In the genomic region with DNA sequence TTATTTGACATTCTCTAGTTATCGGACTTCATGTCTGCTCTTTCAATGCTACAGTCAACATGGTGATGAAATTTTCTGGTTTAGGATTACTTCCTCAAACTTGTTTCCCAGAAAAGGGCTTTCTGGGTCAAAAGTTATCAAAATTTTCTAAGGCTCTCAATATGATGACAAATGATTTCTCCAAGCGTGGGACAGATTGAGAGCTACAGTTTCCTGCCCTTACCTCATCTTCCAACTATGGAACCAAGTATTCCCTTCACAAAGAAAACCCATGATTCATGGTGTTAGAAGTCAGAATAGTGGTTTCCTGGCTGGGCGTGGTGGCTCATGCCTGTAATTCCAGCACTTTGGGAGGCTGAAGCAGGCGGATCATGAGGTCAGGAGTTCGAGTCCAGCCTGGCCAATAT, we compare ENCODE assay signal across 10 cellular contexts. TPM values are rescaled to one million over a fixed set of nuclear protein-coding genes. Genes with fewer than 3 reads are reported as not detected.
DNase-seq lines count a peak whose midpoint lies in the region; ATAC-seq and TF ChIP-seq lines count a peak whose summit lies in the region.
"Had no signal": no experiment of that assay in that cellular context is flagged by ENCODE, and none has a peak within 500 bp of the region (broad histone marks: within the 10 kb centered on the region; RNA-seq: fewer than 3 reads in every experiment).

No MANE protein-coding gene starts in this region.

- no peaks in the 10 kb centered on the region for H3K36me3 Mint-ChIP-seq in activated CD4-positive, alpha-beta memory T cell treated with anti-CD3 and anti-CD28 coated beads for 36 hours

- CTCF ChIA-PET in AG04450 (lab: Charles Lee) = interaction anchor here (0.6 to 1.5 kb wide), 3 partner anchors 12 to 680 kb away, joined by 3 to 7 read pairs (median 6); no protein-coding TSS in a partner anchor
- CTCF ChIA-PET in activated CD4-positive, alpha-beta memory T cell treated with anti-CD3 and anti-CD28 coated beads for 36 hours (lab: Charles Lee) = no interaction called here

- intact Hi-C loops in ascending aorta (cut with DNase I) = loop anchor here (2.0 to 10.0 kb wide), 2 partner anchors 17 to 685 kb away; a partner anchor contains a TSS
- intact Hi-C loops in activated CD4-positive, alpha-beta memory T cell treated with anti-CD3 and anti-CD28 coated beads for 36 hours (cut with micrococcal nuclease) = no loop called here

- TF ChIP-seq CTCF in AG04450 (IDR thresholded peaks at IDR 0.05; ENCODE audit: low read depth, low read length) (no peak), ascending aorta (IDR thresholded peaks at IDR 0.05) (no peak)

- ATAC-seq in HG02798 (IDR thresholded peaks at IDR 0.05; ENCODE audit: poor library complexity, unreplicated experiment) = no peak
- ATAC-seq in HG02623 (IDR thresholded peaks at IDR 0.05; ENCODE audit: unreplicated experiment) = no peak

- POLR2A ChIA-PET in AG04450 (lab: Yijun Ruan, JAX) = no interaction called here
- POLR2A ChIA-PET in activated CD4-positive, alpha-beta memory T cell treated with anti-CD3 and anti-CD28 coated beads for 36 hours (lab: Charles Lee) = interaction anchor here (1.5 kb wide), 1 partner anchor 10 kb away, joined by 3 read pairs; no protein-coding TSS in a partner anchor

- H3K27ac ChIP-seq in AG04450 (ENCODE audit: low read depth, low read length) (peak overlapping the region; percentile 52), ascending aorta (peak overlapping the region; percentile 70 to 87)
- H3K27ac ChIP-seq: parathyroid adenoma had no signal

- H3K9me3 ChIP-seq in AG04450 (ENCODE audit: control insufficient read depth, insufficient read depth, low read length) = peaks cover 42% of the 10 kb centered on the region
- no peaks in the 10 kb centered on the region for H3K9me3 ChIP-seq in ascending aorta

- no peaks in the 10 kb centered on the region for H3K27me3 Mint-ChIP-seq in activated CD4-positive, alpha-beta memory T cell treated with anti-CD3 and anti-CD28 coated beads for 36 hours

- H3K27ac Mint-ChIP-seq in activated CD4-positive, alpha-beta memory T cell treated with anti-CD3 and anti-CD28 coated beads for 36 hours = no peak overlapping the region

- H3K9me3 Mint-ChIP-seq in activated CD4-positive, alpha-beta memory T cell treated with anti-CD3 and anti-CD28 coated beads for 36 hours = no peaks in the 10 kb centered on the region

- DNase-seq in AG04450 (ENCODE audit: low read depth, low spot score) (peak; percentile 61), Kasumi-1 (lab: John Stamatoyannopoulos, UW) (peak; percentile 43 to 57), ascending aorta (ENCODE audit: low spot score in 2 of 2) (peak in 1 of 2 donors; percentile 89), kidney glomerular epithelial cell (lab: John Stamatoyannopoulos, UW) (peak; percentile 93), GM19240 (ENCODE audit: insufficient read length, low spot score) (no peak)
- DNase-seq in activated CD4-positive, alpha-beta memory T cell treated with anti-CD3 and anti-CD28 coated beads for 36 hours = no peak
- DNase-seq: NCI-H526 treated with DMSO at 0.1 percent for 48 hours had no signal

- H3K27me3 ChIP-seq in AG04450 (ENCODE audit: control insufficient read depth, insufficient read depth, low read length) (no peaks in the 10 kb centered on the region), ascending aorta (no peaks in the 10 kb centered on the region)

- H3K36me3 ChIP-seq in ascending aorta = peaks cover 0 to 13% of the 10 kb centered on the region in 2 donors

- H3K4me1 ChIP-seq in ascending aorta = peaks cover 3 to 16% of the 10 kb centered on the region in 2 donors
- H3K4me1 ChIP-seq: parathyroid adenoma had no signal

- no peaks in the 10 kb centered on the region for H3K4me1 Mint-ChIP-seq in activated CD4-positive, alpha-beta memory T cell treated with anti-CD3 and anti-CD28 coated beads for 36 hours (ENCODE audit: low read depth)

- H3K4me3 Mint-ChIP-seq in activated CD4-positive, alpha-beta memory T cell treated with anti-CD3 and anti-CD28 coated beads for 36 hours = no peak overlapping the region

- H3K4me3 ChIP-seq in AG04450 (ENCODE audit: low read depth, low read length) (no peak overlapping the region), ascending aorta (no peak overlapping the region)

RNA-seq across cellular contexts. Expression of a gene that starts 17.8 kb away (rescaled TPM):
- polyA plus RNA-seq in AG04450 (2011; rRNA removed) = not detected in 2 replicates
- polyA minus RNA-seq in AG04450 (2011; rRNA and poly(A)+ RNA removed) = not detected in 2 replicates
- 12.0 TPM for total RNA-seq in ascending aorta
- under 1 TPM; 0.22 to 0.29 TPM for total RNA-seq in activated CD4-positive, alpha-beta memory T cell treated with anti-CD3 and anti-CD28 coated beads for 36 hours

Comparison
In these comparisons a context has a peak if more than half of its experiments do, and no peak if none do; other contexts are left out.
1. DNase-seq: peak in AG04450 (single experiment), Kasumi-1 (2 of 2) and kidney glomerular epithelial cell (single experiment); none in activated CD4-positive, alpha-beta memory T cell treated with anti-CD3 and anti-CD28 coated beads for 36 hours (single experiment) and GM19240 (single experiment).
2. RNA of a gene that starts 17.8 kb away (total RNA-seq): 12.0 TPM in ascending aorta (single experiment); 0.22 to 0.29 TPM in activated CD4-positive, alpha-beta memory T cell treated with anti-CD3 and anti-CD28 coated beads for 36 hours; every median in the first group is over 10 times any median in the second.